ENCODE assay signal across 1 cellular context in the genomic region with DNA sequence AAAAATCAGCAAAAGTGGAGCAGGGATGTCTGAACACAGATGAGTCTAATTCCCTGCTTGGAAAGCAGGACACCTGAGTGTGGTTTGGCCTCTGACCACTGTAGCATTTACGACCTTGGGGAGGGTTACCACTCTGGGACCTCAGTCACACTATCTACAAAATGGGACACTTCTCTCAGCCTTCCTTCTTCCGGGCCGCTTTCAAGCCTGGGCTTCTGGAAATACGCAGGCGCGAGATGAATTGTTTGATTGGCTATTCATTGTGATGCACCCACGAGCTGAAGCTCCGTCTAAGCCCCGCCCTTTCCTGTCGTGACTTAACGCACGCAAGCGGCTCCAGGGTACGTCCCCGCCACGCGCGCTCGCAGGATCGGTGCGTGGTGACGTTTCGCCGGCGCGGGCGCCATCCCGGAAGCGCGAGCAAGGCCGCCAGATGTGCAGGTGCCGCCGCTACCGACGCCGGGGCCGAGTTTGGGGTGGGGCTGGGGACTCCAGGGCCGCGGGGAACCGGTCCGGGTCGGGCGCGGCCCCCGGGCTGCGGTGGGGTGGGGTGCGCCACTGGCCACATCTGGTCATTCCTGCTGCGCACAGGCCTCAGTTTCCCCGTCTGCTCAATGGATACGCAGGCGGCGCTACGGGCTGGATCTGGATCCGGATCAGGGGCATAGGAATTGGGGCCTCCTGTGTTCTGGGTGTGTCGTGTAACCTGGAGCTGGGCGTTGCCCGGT.
TF ChIP-seq lines count a peak whose summit lies in the region.

A gene with protein sequence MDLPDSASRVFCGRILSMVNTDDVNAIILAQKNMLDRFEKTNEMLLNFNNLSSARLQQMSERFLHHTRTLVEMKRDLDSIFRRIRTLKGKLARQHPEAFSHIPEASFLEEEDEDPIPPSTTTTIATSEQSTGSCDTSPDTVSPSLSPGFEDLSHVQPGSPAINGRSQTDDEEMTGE (plus strand): TSS at position 397 of the 728 bp plus-strand sequence. CDS start 4,187 bp downstream, outside the sequence.

TF ChIP-seq in SK-N-SH, 30 proteins besides CTCF, POLR2A, EP300 and RAD21 (continued from another document):
- TF ChIP-seq, protein P1, sequence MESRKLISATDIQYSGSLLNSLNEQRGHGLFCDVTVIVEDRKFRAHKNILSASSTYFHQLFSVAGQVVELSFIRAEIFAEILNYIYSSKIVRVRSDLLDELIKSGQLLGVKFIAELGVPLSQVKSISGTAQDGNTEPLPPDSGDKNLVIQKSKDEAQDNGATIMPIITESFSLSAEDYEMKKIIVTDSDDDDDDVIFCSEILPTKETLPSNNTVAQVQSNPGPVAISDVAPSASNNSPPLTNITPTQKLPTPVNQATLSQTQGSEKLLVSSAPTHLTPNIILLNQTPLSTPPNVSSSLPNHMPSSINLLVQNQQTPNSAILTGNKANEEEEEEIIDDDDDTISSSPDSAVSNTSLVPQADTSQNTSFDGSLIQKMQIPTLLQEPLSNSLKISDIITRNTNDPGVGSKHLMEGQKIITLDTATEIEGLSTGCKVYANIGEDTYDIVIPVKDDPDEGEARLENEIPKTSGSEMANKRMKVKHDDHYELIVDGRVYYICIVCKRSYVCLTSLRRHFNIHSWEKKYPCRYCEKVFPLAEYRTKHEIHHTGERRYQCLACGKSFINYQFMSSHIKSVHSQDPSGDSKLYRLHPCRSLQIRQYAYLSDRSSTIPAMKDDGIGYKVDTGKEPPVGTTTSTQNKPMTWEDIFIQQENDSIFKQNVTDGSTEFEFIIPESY (IDR thresholded peaks at IDR 0.05; ENCODE audit: borderline replicate concordance, low read depth), result no peak
- no peak for TF ChIP-seq GATA2 (CRISPR knock-in tag; IDR thresholded peaks at IDR 0.05)
- TF ChIP-seq, protein P2, sequence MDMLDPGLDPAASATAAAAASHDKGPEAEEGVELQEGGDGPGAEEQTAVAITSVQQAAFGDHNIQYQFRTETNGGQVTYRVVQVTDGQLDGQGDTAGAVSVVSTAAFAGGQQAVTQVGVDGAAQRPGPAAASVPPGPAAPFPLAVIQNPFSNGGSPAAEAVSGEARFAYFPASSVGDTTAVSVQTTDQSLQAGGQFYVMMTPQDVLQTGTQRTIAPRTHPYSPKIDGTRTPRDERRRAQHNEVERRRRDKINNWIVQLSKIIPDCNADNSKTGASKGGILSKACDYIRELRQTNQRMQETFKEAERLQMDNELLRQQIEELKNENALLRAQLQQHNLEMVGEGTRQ (IDR thresholded peaks at IDR 0.05; ENCODE audit: borderline replicate concordance, low read depth, low read length), result no peak
- peak; percentile 81; the same call in 1 of the 2 replicates for TF ChIP-seq SIN3A (IDR thresholded peaks at IDR 0.05; ENCODE audit: borderline replicate concordance, low read depth, low read length)
- TF ChIP-seq, protein P3, sequence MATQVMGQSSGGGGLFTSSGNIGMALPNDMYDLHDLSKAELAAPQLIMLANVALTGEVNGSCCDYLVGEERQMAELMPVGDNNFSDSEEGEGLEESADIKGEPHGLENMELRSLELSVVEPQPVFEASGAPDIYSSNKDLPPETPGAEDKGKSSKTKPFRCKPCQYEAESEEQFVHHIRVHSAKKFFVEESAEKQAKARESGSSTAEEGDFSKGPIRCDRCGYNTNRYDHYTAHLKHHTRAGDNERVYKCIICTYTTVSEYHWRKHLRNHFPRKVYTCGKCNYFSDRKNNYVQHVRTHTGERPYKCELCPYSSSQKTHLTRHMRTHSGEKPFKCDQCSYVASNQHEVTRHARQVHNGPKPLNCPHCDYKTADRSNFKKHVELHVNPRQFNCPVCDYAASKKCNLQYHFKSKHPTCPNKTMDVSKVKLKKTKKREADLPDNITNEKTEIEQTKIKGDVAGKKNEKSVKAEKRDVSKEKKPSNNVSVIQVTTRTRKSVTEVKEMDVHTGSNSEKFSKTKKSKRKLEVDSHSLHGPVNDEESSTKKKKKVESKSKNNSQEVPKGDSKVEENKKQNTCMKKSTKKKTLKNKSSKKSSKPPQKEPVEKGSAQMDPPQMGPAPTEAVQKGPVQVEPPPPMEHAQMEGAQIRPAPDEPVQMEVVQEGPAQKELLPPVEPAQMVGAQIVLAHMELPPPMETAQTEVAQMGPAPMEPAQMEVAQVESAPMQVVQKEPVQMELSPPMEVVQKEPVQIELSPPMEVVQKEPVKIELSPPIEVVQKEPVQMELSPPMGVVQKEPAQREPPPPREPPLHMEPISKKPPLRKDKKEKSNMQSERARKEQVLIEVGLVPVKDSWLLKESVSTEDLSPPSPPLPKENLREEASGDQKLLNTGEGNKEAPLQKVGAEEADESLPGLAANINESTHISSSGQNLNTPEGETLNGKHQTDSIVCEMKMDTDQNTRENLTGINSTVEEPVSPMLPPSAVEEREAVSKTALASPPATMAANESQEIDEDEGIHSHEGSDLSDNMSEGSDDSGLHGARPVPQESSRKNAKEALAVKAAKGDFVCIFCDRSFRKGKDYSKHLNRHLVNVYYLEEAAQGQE (IDR thresholded peaks at IDR 0.05; ENCODE audit: low read depth, low read length), result no peak
- TF ChIP-seq EZH2phosphoT487 (IDR thresholded peaks at IDR 0.05; ENCODE audit: borderline replicate concordance, low read depth), result no peak
- TF ChIP-seq TAF1 (IDR thresholded peaks at IDR 0.05; ENCODE audit: borderline replicate concordance, low read depth, low read length), result peak; percentile 7
- TF ChIP-seq, protein P4, sequence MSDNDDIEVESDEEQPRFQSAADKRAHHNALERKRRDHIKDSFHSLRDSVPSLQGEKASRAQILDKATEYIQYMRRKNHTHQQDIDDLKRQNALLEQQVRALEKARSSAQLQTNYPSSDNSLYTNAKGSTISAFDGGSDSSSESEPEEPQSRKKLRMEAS (IDR thresholded peaks at IDR 0.05; ENCODE audit: low read depth), result peak; percentile 87
- TF ChIP-seq ELF1 (IDR thresholded peaks at IDR 0.05), result peak; percentile 96
